In genomic region chr15:70475921-70476320, GRCh38 we compare ENCODE assay signal across 18 cellular contexts.
DNase-seq lines count a peak whose midpoint lies in the region; ATAC-seq and TF ChIP-seq lines count a peak whose summit lies in the region.
"Had no signal": no experiment of that assay in that cellular context is flagged by ENCODE, and none has a peak within 500 bp of the region (broad histone marks: within the 10 kb centered on the region; RNA-seq: fewer than 3 reads in every experiment).

No MANE protein-coding gene starts in this region.

- no peak for DNase-seq in SK-N-SH
- DNase-seq in Panc1 (ENCODE audit: low read depth, low spot score), result no peak
- DNase-seq in fibroblast of lung (ENCODE audit: low read depth in 2 of 2), result peak in 1 of 2 donors; percentile 36
- no peak for DNase-seq in tibial artery
- DNase-seq in progenitor cell of endocrine pancreas (ENCODE audit: low spot score, unreplicated experiment), result no peak
- no peak for DNase-seq in caudate nucleus (lab: John Stamatoyannopoulos, UW)
- no peak for DNase-seq in testis
- DNase-seq: activated CD4-positive, alpha-beta T cell treated with anti-CD3 and anti-CD28 coated beads, Interleukin-2, amount 50 U/mL, for 48 hours; NCI-H1417 treated with DMSO at 0.1 percent for 48 hours; NCI-H446 treated with DMSO at 0.1 percent for 48 hours; right lobe of liver; stimulated activated CD4-positive, alpha-beta T cell treated with anti-CD3 and anti-CD28 coated beads, Interleukin-4, amount 100 ng/mL, for 1 hour; thyroid gland had no signal

- CTCF ChIA-PET in SK-N-SH (lab: Yijun Ruan, JAX), result interaction anchor here (0.6 to 1.9 kb wide), 5 partner anchors 9 to 16 kb away, joined by 3 to 8 read pairs (median 4); no protein-coding TSS in a partner anchor
- CTCF ChIA-PET in Panc1 (lab: Charles Lee), result interaction anchor here (0.5 to 2.3 kb wide), 4 partner anchors 9 to 244 kb away, joined by 3 to 5 read pairs (median 3); no protein-coding TSS in a partner anchor

- H3K27ac ChIP-seq in SK-N-SH (ENCODE audit: low read depth in 2 of 2, low read length in 1 of 2) (peak overlapping the region in 1 of 2 experiments; percentile 86; a peak in 3 of 4 replicates), Panc1 (ENCODE audit: low read length) (peak overlapping the region; percentile 99), fibroblast of lung (ENCODE audit: insufficient read depth, low read length) (peak overlapping the region; percentile 86), tibial artery (peak overlapping the region; percentile 73 to 84), caudate nucleus (ENCODE audit: low read depth, low read length) (no peak overlapping the region), testis (no peak overlapping the region)
- H3K27ac ChIP-seq: 22Rv1 had no signal

- ATAC-seq in SK-N-SH treated with all-trans-retinoic acid at 6 μM for 48 hours (no peak), Panc1 (no peak)

- no peaks in the 10 kb centered on the region for H3K36me3 Mint-ChIP-seq in progenitor cell of endocrine pancreas (ENCODE audit: insufficient read depth)
- H3K36me3 Mint-ChIP-seq: IgD-negative memory B cell had no signal

- no peak overlapping the region for H3K27ac Mint-ChIP-seq in progenitor cell of endocrine pancreas
- H3K27ac Mint-ChIP-seq: activated T-helper 1 cell treated with anti-CD3 and anti-CD28 coated beads, Interleukin-12 subunit alpha, Interleukin-12 subunit beta, Interleukin-2, Interleukin-4 antibody, amounts not matched to agents 30 ng/mL and 10 ng/mL and 1 ng/mL, durations not matched to agents 14 hours and 24 hours and 36 hours had no signal

- POLR2A ChIA-PET in SK-N-SH (lab: Yijun Ruan, JAX) (no interaction called here), Panc1 (lab: Charles Lee) (interaction anchor here (0.5 kb wide), 1 partner anchor 913 kb away, joined by 3 read pairs; no protein-coding TSS in a partner anchor)

- no TSS peak for BruUV-seq in Panc1 (replicated peaks; lab: Mats Ljungman, UMichigan)

- H3K4me1 ChIP-seq in SK-N-SH (ENCODE audit: control insufficient read depth in 1 of 2, insufficient read depth in 2 of 2, low read depth in 1 of 2, low read length in 1 of 2), result peaks cover 25 to 31% of the 10 kb centered on the region in 2 experiments
- peaks cover 40% of the 10 kb centered on the region for H3K4me1 ChIP-seq in Panc1 (ENCODE audit: control insufficient read depth, insufficient read depth, low read length)
- H3K4me1 ChIP-seq in fibroblast of lung (ENCODE audit: control insufficient read depth, extremely low read depth, insufficient read depth, low read length), result peaks cover 10% of the 10 kb centered on the region
- H3K4me1 ChIP-seq in tibial artery, result peaks cover 0 to 23% (median 16%) of the 10 kb centered on the region in 4 donors
- no peaks in the 10 kb centered on the region for H3K4me1 ChIP-seq in testis
- H3K4me1 ChIP-seq: HAP-1 had no signal

- H3K79me2 ChIP-seq in SK-N-SH (ENCODE audit: insufficient read depth) (no peaks in the 10 kb centered on the region), fibroblast of lung (ENCODE audit: control insufficient read depth, insufficient read depth, low read length) (no peaks in the 10 kb centered on the region)

- no peaks in the 10 kb centered on the region for H3K9me3 Mint-ChIP-seq in progenitor cell of endocrine pancreas (ENCODE audit: low read depth)
- H3K9me3 Mint-ChIP-seq: activated T-helper 1 cell treated with anti-CD3 and anti-CD28 coated beads, Interleukin-12 subunit alpha, Interleukin-12 subunit beta, Interleukin-2, Interleukin-4 antibody, amounts not matched to agents 30 ng/mL and 10 ng/mL and 1 ng/mL, durations not matched to agents 14 hours and 24 hours and 36 hours; IgD-negative memory B cell had no signal

- H3K4me3 Mint-ChIP-seq in progenitor cell of endocrine pancreas (ENCODE audit: low read depth), result no peak overlapping the region

- no peaks in the 10 kb centered on the region for H3K4me1 Mint-ChIP-seq in progenitor cell of endocrine pancreas (ENCODE audit: low read depth)

- TF ChIP-seq CTCF in SK-N-SH (IDR thresholded peaks at IDR 0.05) (no peak), Panc1 (IDR thresholded peaks at IDR 0.05) (no peak), fibroblast of lung (conservative IDR thresholded peaks at IDR 0.05 in 1 of 2, IDR thresholded peaks at IDR 0.05 in 1 of 2; ENCODE audit: low read depth in 1 of 2, low read length in 2 of 2) (no peak), tibial artery (IDR thresholded peaks at IDR 0.05) (no peak), progenitor cell of endocrine pancreas (IDR thresholded peaks at IDR 0.05; ENCODE audit: unreplicated experiment) (no peak), testis (IDR thresholded peaks at IDR 0.05) (no peak)

- in situ Hi-C loops in Panc1 (cut with HindIII; ENCODE audit: low pct_unique_long_range_greater_than_20kb, low sequenced_read_pairs), result no loop called here

- intact Hi-C loops in Panc1 (cut with micrococcal nuclease; ENCODE audit: unreplicated experiment), result no loop called here
- intact Hi-C loops in tibial artery (cut with DNase I; ENCODE audit: low total_unique reads), result no loop called here
- intact Hi-C loops in testis (cut with DNase I; ENCODE audit: low total_unique reads), result no loop called here

- no peak overlapping the region for H3K4me2 ChIP-seq in SK-N-SH
- H3K4me2 ChIP-seq in fibroblast of lung (ENCODE audit: extremely low read depth, insufficient read depth, low read length), result no peak overlapping the region

- no peak for TF ChIP-seq RAD21 in SK-N-SH (IDR thresholded peaks at IDR 0.05; ENCODE audit: low read length)

- no peaks in the 10 kb centered on the region for H3K36me3 ChIP-seq in SK-N-SH (replicated peaks in 1 of 2; ENCODE audit: control insufficient read depth in 1 of 2, insufficient read depth in 2 of 2, low read length in 1 of 2)
- H3K36me3 ChIP-seq in Panc1 (ENCODE audit: control insufficient read depth, insufficient read depth, low read length), result no peaks in the 10 kb centered on the region
- no peaks in the 10 kb centered on the region for H3K36me3 ChIP-seq in fibroblast of lung (ENCODE audit: control insufficient read depth, insufficient read depth, low read length)
- H3K36me3 ChIP-seq in tibial artery, result no peaks in the 10 kb centered on the region
- no peaks in the 10 kb centered on the region for H3K36me3 ChIP-seq in testis (ENCODE audit: low read depth, missing control alignments)
- H3K36me3 ChIP-seq: HAP-1, right lobe of liver, thyroid gland had no signal

- H3K27me3 ChIP-seq in SK-N-SH (ENCODE audit: insufficient read depth) (no peaks in the 10 kb centered on the region), Panc1 (ENCODE audit: control insufficient read depth, insufficient read depth, low read length) (no peaks in the 10 kb centered on the region), fibroblast of lung (ENCODE audit: control insufficient read depth, insufficient read depth, low read length) (no peaks in the 10 kb centered on the region), tibial artery (no peaks in the 10 kb centered on the region), testis (no peaks in the 10 kb centered on the region)
- H3K27me3 ChIP-seq: right lobe of liver, thyroid gland had no signal

- H3K9me3 ChIP-seq in SK-N-SH (no peaks in the 10 kb centered on the region), Panc1 (ENCODE audit: control insufficient read depth, insufficient read depth, low read depth, low read length) (no peaks in the 10 kb centered on the region), fibroblast of lung (ENCODE audit: control insufficient read depth, insufficient read depth, low read depth, low read length) (no peaks in the 10 kb centered on the region), tibial artery (no peaks in the 10 kb centered on the region), testis (no peaks in the 10 kb centered on the region)
- H3K9me3 ChIP-seq: HAP-1, right lobe of liver, thyroid gland had no signal

- H4K20me1 ChIP-seq in SK-N-SH (ENCODE audit: insufficient read depth) (no peaks in the 10 kb centered on the region), fibroblast of lung (ENCODE audit: control insufficient read depth, extremely low read depth, insufficient read depth, low read length) (no peaks in the 10 kb centered on the region)

- 0 out of 2 replicates have a peak overlapping the region, but pooled peaks have one; percentile 26 for H3K9ac ChIP-seq in SK-N-SH
- no peak overlapping the region for H3K9ac ChIP-seq in fibroblast of lung (ENCODE audit: insufficient read depth, low read length)

- H3K9me2 ChIP-seq in SK-N-SH, result no peaks in the 10 kb centered on the region

- H2AFZ ChIP-seq in SK-N-SH (ENCODE audit: low read depth), result no peak overlapping the region
- no peak overlapping the region for H2AFZ ChIP-seq in fibroblast of lung (ENCODE audit: low read length)

- no peak for TF ChIP-seq POLR2A in testis (IDR thresholded peaks at IDR 0.05)

- H3K27me3 Mint-ChIP-seq in progenitor cell of endocrine pancreas, result peaks cover 62% of the 10 kb centered on the region

- H3F3A ChIP-seq in SK-N-SH (replicated peaks; ENCODE audit: insufficient read depth), result peaks cover 16% of the 10 kb centered on the region

- TF ChIP-seq EP300 in SK-N-SH (IDR thresholded peaks at IDR 0.05; ENCODE audit: borderline replicate concordance in 1 of 2, low read depth in 1 of 2, low read length in 1 of 2), result no peak

- H3K4me3 ChIP-seq in SK-N-SH (ENCODE audit: low read depth in 2 of 2, low read length in 1 of 2), result no peak overlapping the region
- no peak overlapping the region for H3K4me3 ChIP-seq in Panc1 (ENCODE audit: low read depth in 2 of 2, low read length in 2 of 2)
- no peak overlapping the region for H3K4me3 ChIP-seq in fibroblast of lung (replicated peaks in 1 of 4; ENCODE audit: control extremely low read depth in 1 of 4, insufficient read depth in 1 of 4, low read depth in 3 of 4, low read length in 4 of 4)
- no peak overlapping the region for H3K4me3 ChIP-seq in tibial artery
- no peak overlapping the region for H3K4me3 ChIP-seq in testis
- H3K4me3 ChIP-seq: HAP-1, right lobe of liver, thyroid gland had no signal

TF ChIP-seq in SK-N-SH, 30 proteins besides CTCF, POLR2A, EP300 and RAD21 (continues in another document):
- TF ChIP-seq EZH2phosphoT487 (IDR thresholded peaks at IDR 0.05; ENCODE audit: borderline replicate concordance, low read depth) (no peak), TAF1 (IDR thresholded peaks at IDR 0.05; ENCODE audit: borderline replicate concordance, low read depth, low read length) (no peak)

TF ChIP-seq in SK-N-SH treated with all-trans-retinoic acid at 6 μM for 48 hours, 23 proteins besides CTCF, POLR2A, EP300 and RAD21:
- TF ChIP-seq ZFP30 (CRISPR knock-in tag; IDR thresholded peaks at IDR 0.05) (no peak), TOX (CRISPR knock-in tag; IDR thresholded peaks at IDR 0.05; ENCODE audit: borderline replicate concordance) (no peak), OSR1 (CRISPR knock-in tag; IDR thresholded peaks at IDR 0.05) (no peak), ARNTL (CRISPR knock-in tag; IDR thresholded peaks at IDR 0.05; ENCODE audit: borderline replicate concordance, low read depth) (no peak), GLIS3 (CRISPR knock-in tag; IDR thresholded peaks at IDR 0.05) (no peak), CSDC2 (CRISPR knock-in tag; IDR thresholded peaks at IDR 0.05) (no peak)

Comparison
In these comparisons a context has a peak if more than half of its experiments do, and no peak if none do; other contexts are left out.
1. H3K27ac ChIP-seq: peak in Panc1 (single experiment), fibroblast of lung (single experiment) and tibial artery (2 of 2); none in caudate nucleus (single experiment) and testis (0 of 2).